In genomic region chr11:62677709-62678108, GRCh38 we compare ENCODE assay signal across 1 cellular context.
TF ChIP-seq lines count a peak whose summit lies in the region.

No MANE protein-coding gene starts in this region.

TF ChIP-seq in neural cell, 6 proteins besides CTCF, POLR2A, EP300 and RAD21 (continued from another document):
- TF ChIP-seq TAF1 (IDR thresholded peaks at IDR 0.05; ENCODE audit: low read depth), result no peak
